In genomic region chr6:127952831-127953230, GRCh38 we compare ENCODE assay signal across 19 cellular contexts. TPM values are rescaled to one million over a fixed set of nuclear protein-coding genes. Genes with fewer than 3 reads are reported as not detected.
A peak's percentile ranks its signal among the peaks of the same experiment; 100 is the strongest.
DNase-seq lines count a peak whose midpoint lies in the region; ATAC-seq, FAIRE-seq and TF ChIP-seq lines count a peak whose summit lies in the region.
"Had no signal": no experiment of that assay in that cellular context is flagged by ENCODE, and none has a peak within 500 bp of the region (broad histone marks: within the 10 kb centered on the region; RNA-seq: fewer than 3 reads in every experiment).

No MANE protein-coding gene starts in this region.

- no peak for FAIRE-seq in astrocyte (lab: Jason Lieb, UNC)
- FAIRE-seq: urothelium cell line had no signal

- no peak overlapping the region for H3K4me2 ChIP-seq in astrocyte (ENCODE audit: low read length)
- H3K4me2 ChIP-seq: PC-9 had no signal

- no peak for DNase-seq in activated CD8-positive, alpha-beta memory T cell treated with anti-CD3 and anti-CD28 coated beads, Interleukin-2, amount 10 ng/mL, durations not matched to agents 7 days and 5 days
- no peak for DNase-seq in activated CD8-positive, alpha-beta memory T cell treated with anti-CD3 and anti-CD28 coated beads, Interleukin-2, amount 50 U/mL, for 48 hours
- DNase-seq in MG63: peak; percentile 49
- no peak for DNase-seq in astrocyte (ENCODE audit: low read depth)
- no peak for DNase-seq in stimulated activated effector memory CD8-positive, alpha-beta T cell treated with anti-CD3 and anti-CD28 coated beads, Interleukin-12 subunit alpha, Interleukin-12 subunit beta, amount 100 ng/mL, for 72 hours (ENCODE audit: low spot score in 2 of 2)
- no peak for DNase-seq in NCI-H2029 (lab: John Stamatoyannopoulos, UW)
- DNase-seq in upper lobe of right lung: no peak
- DNase-seq: cortex of kidney; H7; NCI-H187; NCI-H69; PC-9; stimulated activated naive CD4-positive, alpha-beta T cell had no signal

- H3K27ac ChIP-seq in astrocyte (ENCODE audit: low read depth, low read length) (no peak overlapping the region), upper lobe of right lung (no peak overlapping the region)
- H3K27ac ChIP-seq: ascending aorta, PC-9, prostate gland, SK-N-MC had no signal

- H2AFZ ChIP-seq in astrocyte (ENCODE audit: low read depth, low read length): no peak overlapping the region
- H2AFZ ChIP-seq: PC-9 had no signal

- H3K36me3 Mint-ChIP-seq in activated CD8-positive, alpha-beta memory T cell treated with anti-CD3 and anti-CD28 coated beads, Interleukin-2, amount 10 ng/mL, durations not matched to agents 7 days and 5 days: peaks cover 20% of the 10 kb centered on the region
- no peaks in the 10 kb centered on the region for H3K36me3 Mint-ChIP-seq in astrocyte (ENCODE audit: low read depth, unreplicated experiment)
- H3K36me3 Mint-ChIP-seq in stimulated activated effector memory CD8-positive, alpha-beta T cell treated with anti-CD3 and anti-CD28 coated beads, Interleukin-12 subunit alpha, Interleukin-12 subunit beta, amount 100 ng/mL, for 72 hours: peaks cover 5% of the 10 kb centered on the region

- CTCF ChIA-PET in activated CD8-positive, alpha-beta memory T cell treated with anti-CD3 and anti-CD28 coated beads, Interleukin-2, amount 10 ng/mL, durations not matched to agents 7 days and 5 days (lab: Charles Lee): interaction anchor here (0.7 to 3.6 kb wide), 6 partner anchors 9 to 52 kb away, joined by 3 to 25 read pairs (median 4); partner anchors contain the start of gene THEMIS

- ATAC-seq in activated CD8-positive, alpha-beta memory T cell treated with anti-CD3 and anti-CD28 coated beads, Interleukin-2, amount 10 ng/mL, durations not matched to agents 7 days and 5 days: peak; percentile 32
- ATAC-seq in stimulated activated effector memory CD8-positive, alpha-beta T cell treated with anti-CD3 and anti-CD28 coated beads, Interleukin-12 subunit alpha, Interleukin-12 subunit beta, amount 100 ng/mL, for 72 hours: no peak
- no peak for ATAC-seq in HG02798 (IDR thresholded peaks at IDR 0.05; ENCODE audit: poor library complexity, unreplicated experiment)
- no peak for ATAC-seq in upper lobe of right lung

- H3K79me2 ChIP-seq in astrocyte (ENCODE audit: insufficient read depth, low read length): no peaks in the 10 kb centered on the region

- intact Hi-C loops in upper lobe of right lung (cut with DNase I): no loop called here

- H3K27me3 Mint-ChIP-seq in activated CD8-positive, alpha-beta memory T cell treated with anti-CD3 and anti-CD28 coated beads, Interleukin-2, amount 10 ng/mL, durations not matched to agents 7 days and 5 days: no peaks in the 10 kb centered on the region
- peaks cover 12% of the 10 kb centered on the region for H3K27me3 Mint-ChIP-seq in astrocyte (ENCODE audit: low read depth, unreplicated experiment)

- H3K36me3 ChIP-seq in MG63 (no peaks in the 10 kb centered on the region), astrocyte (ENCODE audit: insufficient read depth, low read length) (no peaks in the 10 kb centered on the region), upper lobe of right lung (no peaks in the 10 kb centered on the region)
- H3K36me3 ChIP-seq: ascending aorta, prostate gland had no signal

- H3K9me3 Mint-ChIP-seq in activated CD8-positive, alpha-beta memory T cell treated with anti-CD3 and anti-CD28 coated beads, Interleukin-2, amount 10 ng/mL, durations not matched to agents 7 days and 5 days (ENCODE audit: low read depth): peaks cover 7% of the 10 kb centered on the region
- H3K9me3 Mint-ChIP-seq in astrocyte (ENCODE audit: unreplicated experiment): peaks cover 3% of the 10 kb centered on the region
- no peaks in the 10 kb centered on the region for H3K9me3 Mint-ChIP-seq in stimulated activated effector memory CD8-positive, alpha-beta T cell treated with anti-CD3 and anti-CD28 coated beads, Interleukin-12 subunit alpha, Interleukin-12 subunit beta, amount 100 ng/mL, for 72 hours

- H3K27me3 ChIP-seq in MG63 (no peaks in the 10 kb centered on the region), astrocyte (ENCODE audit: insufficient read depth, low read length) (no peaks in the 10 kb centered on the region), upper lobe of right lung (no peaks in the 10 kb centered on the region)
- H3K27me3 ChIP-seq: ascending aorta had no signal

- H3K4me3 ChIP-seq in MG63 (no peak overlapping the region), astrocyte (ENCODE audit: insufficient read depth, low read depth, low read length) (no peak overlapping the region), upper lobe of right lung (no peak overlapping the region)
- H3K4me3 ChIP-seq: ascending aorta, lung, PC-9, prostate gland, SK-N-MC had no signal

- no peaks in the 10 kb centered on the region for H3K4me1 ChIP-seq in astrocyte (ENCODE audit: insufficient read depth, low read length)
- H3K4me1 ChIP-seq in upper lobe of right lung: no peaks in the 10 kb centered on the region
- H3K4me1 ChIP-seq: ascending aorta, prostate gland had no signal

- no peak overlapping the region for H3K9ac ChIP-seq in astrocyte (ENCODE audit: low read length)

- TF ChIP-seq CTCF in astrocyte (IDR thresholded peaks at IDR 0.05; ENCODE audit: insufficient read depth, low read depth, low read length) (no peak), upper lobe of right lung (IDR thresholded peaks at IDR 0.05) (no peak)

- peak overlapping the region; percentile 87 for H3K27ac Mint-ChIP-seq in activated CD8-positive, alpha-beta memory T cell treated with anti-CD3 and anti-CD28 coated beads, Interleukin-2, amount 10 ng/mL, durations not matched to agents 7 days and 5 days
- H3K27ac Mint-ChIP-seq in astrocyte (ENCODE audit: unreplicated experiment): peak overlapping the region; percentile 66
- no peak overlapping the region for H3K27ac Mint-ChIP-seq in stimulated activated effector memory CD8-positive, alpha-beta T cell treated with anti-CD3 and anti-CD28 coated beads, Interleukin-12 subunit alpha, Interleukin-12 subunit beta, amount 100 ng/mL, for 72 hours

- peak overlapping the region; percentile 33 for H3K4me3 Mint-ChIP-seq in activated CD8-positive, alpha-beta memory T cell treated with anti-CD3 and anti-CD28 coated beads, Interleukin-2, amount 10 ng/mL, durations not matched to agents 7 days and 5 days
- H3K4me3 Mint-ChIP-seq in astrocyte (ENCODE audit: unreplicated experiment): no peak overlapping the region
- peak overlapping the region; percentile 61 for H3K4me3 Mint-ChIP-seq in stimulated activated effector memory CD8-positive, alpha-beta T cell treated with anti-CD3 and anti-CD28 coated beads, Interleukin-12 subunit alpha, Interleukin-12 subunit beta, amount 100 ng/mL, for 72 hours

- H3K9me3 ChIP-seq in MG63: no peaks in the 10 kb centered on the region
- H3K9me3 ChIP-seq in astrocyte (ENCODE audit: insufficient read depth, low read depth, low read length): no peaks in the 10 kb centered on the region
- no peaks in the 10 kb centered on the region for H3K9me3 ChIP-seq in upper lobe of right lung
- H3K9me3 ChIP-seq: ascending aorta, prostate gland had no signal

- peaks cover 62% of the 10 kb centered on the region for H3K4me1 Mint-ChIP-seq in activated CD8-positive, alpha-beta memory T cell treated with anti-CD3 and anti-CD28 coated beads, Interleukin-2, amount 10 ng/mL, durations not matched to agents 7 days and 5 days
- peaks cover 2% of the 10 kb centered on the region for H3K4me1 Mint-ChIP-seq in astrocyte (ENCODE audit: low read depth, unreplicated experiment)
- peaks cover 37% of the 10 kb centered on the region for H3K4me1 Mint-ChIP-seq in stimulated activated effector memory CD8-positive, alpha-beta T cell treated with anti-CD3 and anti-CD28 coated beads, Interleukin-12 subunit alpha, Interleukin-12 subunit beta, amount 100 ng/mL, for 72 hours

- no peaks in the 10 kb centered on the region for H4K20me1 ChIP-seq in astrocyte (ENCODE audit: insufficient read depth, low read length)

RNA-seq across cellular contexts. Expression of gene THEMIS, which starts 52.0 kb away (rescaled TPM):
- 100 to 1,000 TPM; 107 to 133 TPM for total RNA-seq in activated CD8-positive, alpha-beta memory T cell treated with anti-CD3 and anti-CD28 coated beads, Interleukin-2, amount 10 ng/mL, durations not matched to agents 7 days and 5 days
- not detected in 2 replicates for total RNA-seq in MG63 (2014; rRNA removed; shearing (Covaris generic); ENCODE audit: low replicate concordance)
- 0.07 TPM in 1 of 2 replicates, not detected in the other for total RNA-seq in astrocyte
- 3.0 TPM for total RNA-seq in upper lobe of right lung
- total RNA-seq: ascending aorta, H7, PC-9 had no signal

Comparison
In these comparisons a context has a peak if more than half of its experiments do, and no peak if none do; other contexts are left out.
1. RNA of gene THEMIS, which starts 52.0 kb away (total RNA-seq): 107 to 133 TPM in activated CD8-positive, alpha-beta memory T cell treated with anti-CD3 and anti-CD28 coated beads, Interleukin-2, amount 10 ng/mL, durations not matched to agents 7 days and 5 days; 3.0 TPM in upper lobe of right lung (single experiment), 0.07 TPM in astrocyte and not detected in MG63; every median in the first group is over 10 times any median in the second.